16 cellular contexts compared by ENCODE assay signal in the genomic region with DNA sequence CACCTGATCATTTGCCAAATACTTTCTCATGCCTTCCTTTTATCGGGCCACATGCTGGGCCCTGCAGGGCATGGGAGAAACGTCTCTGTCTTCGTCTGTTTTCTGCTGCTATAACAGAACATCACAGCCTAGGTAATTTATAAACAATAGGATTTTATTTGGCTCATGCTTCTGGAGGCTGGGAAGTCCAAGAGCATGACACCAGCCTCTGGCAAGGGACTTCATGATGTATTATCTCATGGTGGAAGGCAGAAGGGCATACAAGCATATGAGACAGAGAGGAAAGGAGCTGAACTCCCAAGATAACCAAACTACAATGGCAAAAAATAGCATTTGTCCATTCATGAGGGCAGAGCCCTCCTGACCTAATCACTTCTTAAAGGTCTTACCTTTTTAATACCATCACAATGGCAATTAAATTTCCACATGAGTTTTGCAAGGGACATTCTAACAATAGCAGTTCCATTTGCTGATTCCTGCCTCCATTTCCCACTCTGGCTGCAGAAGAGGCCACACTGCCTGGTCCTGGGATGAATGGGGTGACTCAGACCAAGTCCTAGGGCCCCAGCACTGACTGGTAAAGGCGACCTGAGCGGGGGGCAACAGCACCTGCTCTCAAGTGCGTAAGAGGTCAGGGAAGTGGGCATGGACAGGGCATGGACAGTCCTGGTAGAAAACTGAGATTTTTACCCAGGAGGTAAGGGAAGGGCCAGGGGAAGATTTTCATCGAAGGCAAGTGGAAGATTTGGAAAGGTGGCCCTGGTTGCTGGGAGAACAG. TPM values are rescaled to one million over a fixed set of nuclear protein-coding genes. Genes with fewer than 3 reads are reported as not detected.
DNase-seq lines count a peak whose midpoint lies in the region; ATAC-seq and FAIRE-seq lines count a peak whose summit lies in the region.
"Had no signal": no experiment of that assay in that cellular context is flagged by ENCODE, and none has a peak within 500 bp of the region (broad histone marks: within the 10 kb centered on the region; RNA-seq: fewer than 3 reads in every experiment).

No MANE protein-coding gene starts in this region.

- no peak for ATAC-seq in activated naive CD4-positive, alpha-beta T cell treated with anti-CD3 and anti-CD28 coated beads, Interleukin-2, amount 50 U/mL, for 72 hours
- no peak for ATAC-seq in stimulated activated memory B cell treated with anti-CD40 and anti-IgM and Interleukin-4, amounts not matched to agents 10 μg/mL and 1 μg/mL and 100 μg/mL, for 72 hours
- ATAC-seq in GM18873 (IDR thresholded peaks at IDR 0.05; ENCODE audit: low FRiP score, unreplicated experiment) = no peak
- ATAC-seq: A549 had no signal

- CTCF ChIA-PET in activated naive CD4-positive, alpha-beta T cell treated with anti-CD3 and anti-CD28 coated beads, Interleukin-2, amount 10 ng/mL, durations not matched to agents 7 days and 5 days (lab: Charles Lee) = interaction anchor here (6.8 kb wide), 1 partner anchor 29 kb away, joined by 86 read pairs; no protein-coding TSS in a partner anchor

- FAIRE-seq in HTR-8/SVneo (lab: Jason Lieb, UNC) = peak; percentile 80
- FAIRE-seq: A549, D721Med had no signal

- H3K36me3 Mint-ChIP-seq in activated naive CD4-positive, alpha-beta T cell treated with anti-CD3 and anti-CD28 coated beads, Interleukin-2, amount 10 ng/mL, durations not matched to agents 7 days and 5 days = peaks cover 28% of the 10 kb centered on the region
- H3K36me3 Mint-ChIP-seq in activated naive CD4-positive, alpha-beta T cell treated with anti-CD3 and anti-CD28 coated beads, Interleukin-2, amount 50 U/mL, for 72 hours = peaks cover 31 to 36% of the 10 kb centered on the region in 2 donors
- peaks cover 19% of the 10 kb centered on the region for H3K36me3 Mint-ChIP-seq in stimulated activated memory B cell treated with anti-CD40 and anti-IgM and Interleukin-4, amounts not matched to agents 10 μg/mL and 1 μg/mL and 100 μg/mL, for 72 hours

- H3K27me3 Mint-ChIP-seq in activated naive CD4-positive, alpha-beta T cell treated with anti-CD3 and anti-CD28 coated beads, Interleukin-2, amount 10 ng/mL, durations not matched to agents 7 days and 5 days = peaks cover 34% of the 10 kb centered on the region
- H3K27me3 Mint-ChIP-seq in stimulated activated memory B cell treated with anti-CD40 and anti-IgM and Interleukin-4, amounts not matched to agents 10 μg/mL and 1 μg/mL and 100 μg/mL, for 72 hours = no peaks in the 10 kb centered on the region

- no peak overlapping the region for H3K4me3 Mint-ChIP-seq in activated naive CD4-positive, alpha-beta T cell treated with anti-CD3 and anti-CD28 coated beads, Interleukin-2, amount 10 ng/mL, durations not matched to agents 7 days and 5 days
- H3K4me3 Mint-ChIP-seq in stimulated activated memory B cell treated with anti-CD40 and anti-IgM and Interleukin-4, amounts not matched to agents 10 μg/mL and 1 μg/mL and 100 μg/mL, for 72 hours = peak overlapping the region; percentile 19

- peak overlapping the region; percentile 80 for H3K27ac Mint-ChIP-seq in activated naive CD4-positive, alpha-beta T cell treated with anti-CD3 and anti-CD28 coated beads, Interleukin-2, amount 10 ng/mL, durations not matched to agents 7 days and 5 days
- H3K27ac Mint-ChIP-seq in activated naive CD4-positive, alpha-beta T cell treated with anti-CD3 and anti-CD28 coated beads, Interleukin-2, amount 50 U/mL, for 72 hours = no peak overlapping the region
- peak overlapping the region; percentile 41 for H3K27ac Mint-ChIP-seq in stimulated activated memory B cell treated with anti-CD40 and anti-IgM and Interleukin-4, amounts not matched to agents 10 μg/mL and 1 μg/mL and 100 μg/mL, for 72 hours

- peaks cover 26% of the 10 kb centered on the region for H3K9me3 Mint-ChIP-seq in activated naive CD4-positive, alpha-beta T cell treated with anti-CD3 and anti-CD28 coated beads, Interleukin-2, amount 10 ng/mL, durations not matched to agents 7 days and 5 days
- peaks cover 10 to 22% of the 10 kb centered on the region in 2 donors for H3K9me3 Mint-ChIP-seq in activated naive CD4-positive, alpha-beta T cell treated with anti-CD3 and anti-CD28 coated beads, Interleukin-2, amount 50 U/mL, for 72 hours
- peaks cover 8% of the 10 kb centered on the region for H3K9me3 Mint-ChIP-seq in stimulated activated memory B cell treated with anti-CD40 and anti-IgM and Interleukin-4, amounts not matched to agents 10 μg/mL and 1 μg/mL and 100 μg/mL, for 72 hours

- DNase-seq in activated naive CD4-positive, alpha-beta T cell treated with anti-CD3 and anti-CD28 coated beads, Interleukin-2, amount 10 ng/mL, durations not matched to agents 7 days and 5 days = no peak
- DNase-seq in activated naive CD4-positive, alpha-beta T cell treated with anti-CD3 and anti-CD28 coated beads, Interleukin-2, amount 50 U/mL, for 72 hours (ENCODE audit: low spot score in 2 of 2) = no peak
- DNase-seq in HTR-8/SVneo (ENCODE audit: insufficient read length, low spot score) (no peak), islet precursor cell (peak; percentile 19), NCI-H2171 treated with DMSO at 0.1 percent for 48 hours (lab: John Stamatoyannopoulos, UW) (no peak)
- DNase-seq: DND-41; KG1; NCI-H1048; NCI-H345; NCI-H526 treated with DMSO at 0.1 percent for 48 hours; NK-92 treated with Interleukin-12 subunit alpha and Interleukin-12 subunit beta, amount 100 ng/mL, for 24 hours had no signal

- H3K4me1 Mint-ChIP-seq in activated naive CD4-positive, alpha-beta T cell treated with anti-CD3 and anti-CD28 coated beads, Interleukin-2, amount 10 ng/mL, durations not matched to agents 7 days and 5 days = peaks cover 83% of the 10 kb centered on the region
- peaks cover 52% of the 10 kb centered on the region for H3K4me1 Mint-ChIP-seq in stimulated activated memory B cell treated with anti-CD40 and anti-IgM and Interleukin-4, amounts not matched to agents 10 μg/mL and 1 μg/mL and 100 μg/mL, for 72 hours

RNA-seq across cellular contexts. Expression of a gene that starts 5.1 kb away (rescaled TPM):
- 1 to 10 TPM in 1 of 2 donors, under 1 TPM in 1; 0.16 to 1.1 TPM for total RNA-seq in activated naive CD4-positive, alpha-beta T cell treated with anti-CD3 and anti-CD28 coated beads, Interleukin-2, amount 50 U/mL, for 72 hours
- total RNA-seq: H4 had no signal

Comparison
In these comparisons a context has a peak if more than half of its experiments do, and no peak if none do; other contexts are left out.
1. H3K27ac Mint-ChIP-seq: peak in activated naive CD4-positive, alpha-beta T cell treated with anti-CD3 and anti-CD28 coated beads, Interleukin-2, amount 10 ng/mL, durations not matched to agents 7 days and 5 days (single experiment) and stimulated activated memory B cell treated with anti-CD40 and anti-IgM and Interleukin-4, amounts not matched to agents 10 μg/mL and 1 μg/mL and 100 μg/mL, for 72 hours (single experiment); none in activated naive CD4-positive, alpha-beta T cell treated with anti-CD3 and anti-CD28 coated beads, Interleukin-2, amount 50 U/mL, for 72 hours (0 of 2).